ENCODE assay signal across 27 cellular contexts in the genomic region with DNA sequence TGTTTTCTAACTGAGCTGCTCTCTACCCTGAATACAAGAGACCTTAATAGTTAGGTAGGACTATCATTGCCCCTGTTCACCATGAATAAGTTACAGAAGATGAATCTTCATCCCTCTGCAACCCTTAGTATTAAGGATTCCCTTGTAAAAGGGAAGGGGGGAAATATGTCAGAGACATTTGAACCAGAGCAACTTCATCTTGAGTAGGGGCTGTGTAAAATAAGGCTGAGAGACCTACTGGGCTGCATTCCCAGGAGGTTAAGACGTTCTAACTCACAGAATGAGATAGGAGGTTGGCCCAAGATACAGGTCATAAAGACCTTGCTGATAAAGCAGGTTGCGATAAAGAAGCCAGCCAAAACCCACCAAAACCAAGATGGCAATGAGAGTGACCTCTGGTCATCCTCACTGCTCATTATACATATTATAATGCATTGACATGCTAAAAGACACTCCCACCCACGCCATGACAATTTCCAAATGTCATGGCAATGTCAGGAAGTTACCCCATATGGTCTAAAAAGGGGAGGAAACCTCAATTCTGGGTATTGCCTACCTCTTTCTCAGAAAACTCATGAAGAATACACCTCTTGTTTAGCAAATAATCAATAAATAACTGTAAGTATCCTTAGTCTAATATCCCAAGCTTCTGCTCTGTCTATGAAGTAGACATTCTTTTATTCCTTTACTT. TPM values are rescaled to one million over a fixed set of nuclear protein-coding genes. Genes with fewer than 3 reads are reported as not detected.
DNase-seq lines count a peak whose midpoint lies in the region; ATAC-seq and TF ChIP-seq lines count a peak whose summit lies in the region.
"Had no signal": no experiment of that assay in that cellular context is flagged by ENCODE, and none has a peak within 500 bp of the region (broad histone marks: within the 10 kb centered on the region; RNA-seq: fewer than 3 reads in every experiment).

No MANE protein-coding gene starts in this region.

- ATAC-seq in natural killer cell (no peak), HG03432 (IDR thresholded peaks at IDR 0.05; ENCODE audit: unreplicated experiment) (no peak)
- ATAC-seq in natural killer cell treated with Interleukin-12 subunit alpha and Interleukin-12 subunit beta and Interleukin-15 and Interleukin-18, amount 100 ng/mL, for 72 hours, result no peak
- ATAC-seq: GM12878 had no signal

- TF ChIP-seq CTCF in natural killer cell (IDR thresholded peaks at IDR 0.05), result no peak
- TF ChIP-seq CTCF in adrenal gland (IDR thresholded peaks at IDR 0.05), result no peak

- TF ChIP-seq POLR2A in adrenal gland (IDR thresholded peaks at IDR 0.05), result no peak

- intact Hi-C loops in natural killer cell (cut with micrococcal nuclease) (no loop called here), adrenal gland (cut with DNase I) (no loop called here)

- no peak overlapping the region for H3K4me3 ChIP-seq in adrenal gland
- H3K4me3 ChIP-seq: BLaER1, GM12878 had no signal

- no peak for DNase-seq in natural killer cell
- no peak for DNase-seq in natural killer cell treated with Interleukin-12 subunit alpha and Interleukin-12 subunit beta and Interleukin-15 and Interleukin-18, amount 100 ng/mL, for 72 hours (ENCODE audit: low spot score)
- DNase-seq in immature natural killer cell, result no peak
- DNase-seq in adrenal gland, result no peak
- DNase-seq: 8988T; ACHN; BE2C; C1 segment of cervical spinal cord; CD4-positive, alpha-beta memory T cell; CD8-positive, alpha-beta memory T cell; COR-L47; DMS 273 treated with DMSO at 0.1 percent for 48 hours; DMS153; DMS53; DMS79; DND-41; EL; GDM1 had no signal

- no peaks in the 10 kb centered on the region for H3K36me3 ChIP-seq in adrenal gland (replicated peaks in 1 of 2)
- H3K36me3 ChIP-seq: BE2C, BLaER1 had no signal

- H3K27ac ChIP-seq in adrenal gland, result no peak overlapping the region
- H3K27ac ChIP-seq: BLaER1 had no signal

- H3K9me3 Mint-ChIP-seq in natural killer cell (no peaks in the 10 kb centered on the region), immature natural killer cell (no peaks in the 10 kb centered on the region)
- no peaks in the 10 kb centered on the region for H3K9me3 Mint-ChIP-seq in natural killer cell treated with Interleukin-12 subunit alpha and Interleukin-12 subunit beta and Interleukin-15 and Interleukin-18, amount 100 ng/mL, for 72 hours
- H3K9me3 Mint-ChIP-seq: CD8-positive, alpha-beta memory T cell had no signal

- H3K4me3 Mint-ChIP-seq in natural killer cell (peak overlapping the region; percentile 72), immature natural killer cell (peak overlapping the region in 4 of 5 donors; percentile 20 to 72 (median 46))
- H3K4me3 Mint-ChIP-seq in natural killer cell treated with Interleukin-12 subunit alpha and Interleukin-12 subunit beta and Interleukin-15 and Interleukin-18, amount 100 ng/mL, for 72 hours, result no peak overlapping the region
- H3K4me3 Mint-ChIP-seq: CD14-positive monocyte; CD4-positive, alpha-beta memory T cell; CD4-positive, CD25-positive, alpha-beta regulatory T cell; CD8-positive, alpha-beta memory T cell had no signal

- H3K27me3 Mint-ChIP-seq in natural killer cell (ENCODE audit: low read depth in 2 of 2) (peaks cover 0 to 2% of the 10 kb centered on the region in 2 donors), immature natural killer cell (ENCODE audit: low read depth in 3 of 3) (no peaks in the 10 kb centered on the region)
- peaks cover 0 to 2% of the 10 kb centered on the region in 2 donors for H3K27me3 Mint-ChIP-seq in natural killer cell treated with Interleukin-12 subunit alpha and Interleukin-12 subunit beta and Interleukin-15 and Interleukin-18, amount 100 ng/mL, for 72 hours
- H3K27me3 Mint-ChIP-seq: CD4-positive, alpha-beta memory T cell had no signal

- WGBS in adrenal gland, 4 donors, result 50 to 63% (median 52%) methylated on average over 3 of the region's 3 CpGs

- H3K9me3 ChIP-seq in adrenal gland (replicated peaks in 1 of 3), result no peaks in the 10 kb centered on the region
- H3K9me3 ChIP-seq: BE2C had no signal

- no peaks in the 10 kb centered on the region for H3K27me3 ChIP-seq in adrenal gland
- H3K27me3 ChIP-seq: BE2C, BLaER1 had no signal

- no peaks in the 10 kb centered on the region for H3K4me1 ChIP-seq in adrenal gland (replicated peaks in 1 of 2)
- H3K4me1 ChIP-seq: BE2C, BLaER1 had no signal

- H3K4me1 Mint-ChIP-seq in natural killer cell (peaks cover 35 to 36% of the 10 kb centered on the region in 2 donors), immature natural killer cell (peaks cover 34 to 43% of the 10 kb centered on the region in 2 donors)
- peaks cover 18 to 21% of the 10 kb centered on the region in 2 donors for H3K4me1 Mint-ChIP-seq in natural killer cell treated with Interleukin-12 subunit alpha and Interleukin-12 subunit beta and Interleukin-15 and Interleukin-18, amount 100 ng/mL, for 72 hours (ENCODE audit: low read depth in 2 of 2)

- H3K27ac Mint-ChIP-seq in natural killer cell, result peak overlapping the region; percentile 75 to 81
- H3K27ac Mint-ChIP-seq in natural killer cell treated with Interleukin-12 subunit alpha and Interleukin-12 subunit beta and Interleukin-15 and Interleukin-18, amount 100 ng/mL, for 72 hours, result peak overlapping the region in 1 of 2 donors; percentile 77
- peak overlapping the region; percentile 28 to 74 (median 62) for H3K27ac Mint-ChIP-seq in immature natural killer cell
- H3K27ac Mint-ChIP-seq: CD14-positive monocyte; CD4-positive, alpha-beta memory T cell; CD4-positive, CD25-positive, alpha-beta regulatory T cell had no signal

- H3K36me3 Mint-ChIP-seq in natural killer cell, result no peaks in the 10 kb centered on the region
- H3K36me3 Mint-ChIP-seq in natural killer cell treated with Interleukin-12 subunit alpha and Interleukin-12 subunit beta and Interleukin-15 and Interleukin-18, amount 100 ng/mL, for 72 hours, result no peaks in the 10 kb centered on the region
- peaks cover 0 to 5% (median 0%) of the 10 kb centered on the region in 3 donors for H3K36me3 Mint-ChIP-seq in immature natural killer cell
- H3K36me3 Mint-ChIP-seq: CD14-positive monocyte; CD4-positive, alpha-beta memory T cell; CD4-positive, CD25-positive, alpha-beta regulatory T cell; CD8-positive, alpha-beta memory T cell had no signal

RNA-seq across cellular contexts. Expression of a gene that starts 19.5 kb away (rescaled TPM):
- total RNA-seq in natural killer cell (not detected), adrenal gland (not detected)
- total RNA-seq in natural killer cell treated with Interleukin-12 subunit alpha and Interleukin-12 subunit beta and Interleukin-15 and Interleukin-18, amount 100 ng/mL, for 72 hours, result not detected
- polyA plus RNA-seq in immature natural killer cell (not detected), adrenal gland (under 1 TPM in 2 of 3 donors, not detected in 1; 0.17 to 0.24 TPM)
- total RNA-seq: A673; CD4-positive, alpha-beta memory T cell; CD4-positive, CD25-positive, alpha-beta regulatory T cell; CD8-positive, alpha-beta memory T cell; Daoy; G401; GM12878 had no signal
- polyA plus RNA-seq: AG04450; CD14-positive monocyte; CD4-positive, alpha-beta memory T cell; CD4-positive, CD25-positive, alpha-beta regulatory T cell; CD8-positive, alpha-beta memory T cell; GM12878 had no signal
